ENCODE assay signal across 9 cellular contexts in genomic region chr1:5505944-5506343, GRCh38.
"Had no signal": no experiment of that assay in that cellular context is flagged by ENCODE, and none has a peak within 500 bp of the region (broad histone marks: within the 10 kb centered on the region; RNA-seq: fewer than 3 reads in every experiment).

No MANE protein-coding gene starts in this region.

- H3K4me3 Mint-ChIP-seq: GM23338, H9, IgD-negative memory B cell had no signal

- H3K9ac ChIP-seq: KMS-11 had no signal

- H2AFZ ChIP-seq: GM23338 had no signal

- H3K4me3 ChIP-seq: GM23338 had no signal

- DNase-seq: H9, HCEC 1CT, KBM-7 had no signal

- H3K27ac Mint-ChIP-seq: GM23338, IgD-negative memory B cell had no signal

- H3K27ac ChIP-seq: KMS-11 had no signal

- H3K4me2 ChIP-seq: GM23338, KMS-11 had no signal

- ATAC-seq: GM23338 had no signal

- H3K36me3 Mint-ChIP-seq: IgD-negative memory B cell had no signal

- FAIRE-seq: H1, H54, HTR-8/SVneo had no signal

- H3K9me3 Mint-ChIP-seq: GM23338, H9, IgD-negative memory B cell had no signal
